Comparison of ENCODE assay signal across 17 cellular contexts in genomic region chr1:59149435-59149834, GRCh38.
"Had no signal": no experiment of that assay in that cellular context is flagged by ENCODE, and none has a peak within 500 bp of the region (broad histone marks: within the 10 kb centered on the region; RNA-seq: fewer than 3 reads in every experiment).

No MANE protein-coding gene starts in this region.

- H3K4me3 ChIP-seq: colonic mucosa, SK-N-MC, skin epidermis, suprapubic skin had no signal

- H3K4me3 Mint-ChIP-seq: activated CD4-positive, alpha-beta T cell treated with anti-CD3 and anti-CD28 coated beads, Interleukin-2, amount 10 ng/mL, durations not matched to agents 7 days and 5 days; activated naive CD4-positive, alpha-beta T cell treated with anti-CD3 and anti-CD28 coated beads for 36 hours; activated T-cell treated with anti-CD3 and anti-CD28 coated beads, Interleukin-2, amount 50 U/mL, for 4 hours; nephron; stimulated activated naive CD8-positive, alpha-beta T cell treated with anti-CD3 and anti-CD28 coated beads, Interleukin-15, amount 100 ng/mL, for 72 hours had no signal

- H3K9me3 Mint-ChIP-seq: activated CD4-positive, alpha-beta T cell treated with anti-CD3 and anti-CD28 coated beads, Interleukin-2, amount 10 ng/mL, durations not matched to agents 7 days and 5 days; activated naive CD4-positive, alpha-beta T cell treated with anti-CD3 and anti-CD28 coated beads for 36 hours; activated T-cell treated with anti-CD3 and anti-CD28 coated beads, Interleukin-2, amount 50 U/mL, for 4 hours; nephron; stimulated activated naive CD8-positive, alpha-beta T cell treated with anti-CD3 and anti-CD28 coated beads, Interleukin-15, amount 100 ng/mL, for 72 hours; type B pancreatic cell had no signal

- H3K36me3 ChIP-seq: brain microvascular endothelial cell, colonic mucosa, suprapubic skin had no signal

- H3K27me3 Mint-ChIP-seq: activated CD4-positive, alpha-beta T cell treated with anti-CD3 and anti-CD28 coated beads, Interleukin-2, amount 10 ng/mL, durations not matched to agents 7 days and 5 days; stimulated activated naive CD8-positive, alpha-beta T cell treated with anti-CD3 and anti-CD28 coated beads, Interleukin-15, amount 100 ng/mL, for 72 hours had no signal

- H3K27ac Mint-ChIP-seq: activated CD4-positive, alpha-beta T cell treated with anti-CD3 and anti-CD28 coated beads, Interleukin-2, amount 10 ng/mL, durations not matched to agents 7 days and 5 days; activated naive CD4-positive, alpha-beta T cell treated with anti-CD3 and anti-CD28 coated beads for 36 hours; stimulated activated naive CD8-positive, alpha-beta T cell treated with anti-CD3 and anti-CD28 coated beads, Interleukin-15, amount 100 ng/mL, for 72 hours; type B pancreatic cell had no signal

- H3K27me3 ChIP-seq: brain microvascular endothelial cell, colonic mucosa, suprapubic skin had no signal

- H3K36me3 Mint-ChIP-seq: type B pancreatic cell had no signal

- ATAC-seq: activated T-cell treated with anti-CD3 and anti-CD28 coated beads, Interleukin-2, amount 50 U/mL, for 4 hours; stimulated activated naive CD8-positive, alpha-beta T cell treated with anti-CD3 and anti-CD28 coated beads, Interleukin-15, amount 100 ng/mL, for 72 hours had no signal

- DNase-seq: activated CD4-positive, alpha-beta T cell treated with anti-CD3 and anti-CD28 coated beads, Interleukin-2, amount 10 ng/mL, durations not matched to agents 7 days and 5 days; activated CD4-positive, CD25-positive, alpha-beta regulatory T cell; activated CD8-positive, alpha-beta memory T cell treated with anti-CD3 and anti-CD28 coated beads, Interleukin-2, amount 50 U/mL, for 4 hours; activated naive CD4-positive, alpha-beta T cell treated with anti-CD3 and anti-CD28 coated beads for 36 hours; activated T-cell treated with anti-CD3 and anti-CD28 coated beads, Interleukin-2, amount 50 U/mL, for 4 hours; anterior cingulate cortex; brain microvascular endothelial cell; central memory CD4-positive, alpha-beta T cell; colonic mucosa; stimulated activated CD4-positive, alpha-beta T cell treated with anti-CD3 and anti-CD28 coated beads, Interleukin-2, amount 100 ng/mL, for 48 hours; stimulated activated naive CD8-positive, alpha-beta T cell treated with anti-CD3 and anti-CD28 coated beads, Interleukin-15, amount 100 ng/mL, for 72 hours; T-helper 9 cell had no signal

- H3K4me1 ChIP-seq: colonic mucosa had no signal

- H3K9me3 ChIP-seq: colonic mucosa, suprapubic skin had no signal

- H3K27ac ChIP-seq: brain microvascular endothelial cell, colonic mucosa, SK-N-MC, suprapubic skin had no signal
